Comparison of ENCODE assay signal across 12 cellular contexts in genomic region chr12:20097561-20097960, GRCh38.
A peak's percentile ranks its signal among the peaks of the same experiment; 100 is the strongest.
DNase-seq lines count a peak whose midpoint lies in the region; TF ChIP-seq lines count a peak whose summit lies in the region.
"Had no signal": no experiment of that assay in that cellular context is flagged by ENCODE, and none has a peak within 500 bp of the region (broad histone marks: within the 10 kb centered on the region; RNA-seq: fewer than 3 reads in every experiment).

No MANE protein-coding gene starts in this region.

- peak overlapping the region; percentile 61 for H3K27ac ChIP-seq in rectal smooth muscle tissue (ENCODE audit: low read depth, low read length)
- H3K27ac ChIP-seq in colonic mucosa, result no peak overlapping the region
- H3K27ac ChIP-seq: epithelial cell of prostate had no signal

- DNase-seq in EH (ENCODE audit: low read depth) (peak; percentile 82), M059J (ENCODE audit: low read depth) (peak; percentile 47), dedifferentiated amniotic fluid mesenchymal stem cell (ENCODE audit: extremely low spot score) (peak; percentile 73), UCSD-AML1 (lab: John Stamatoyannopoulos, UW; ENCODE audit: unreplicated experiment) (no peak), HAP-1 (ENCODE audit: low spot score in 2 of 2) (no peak), NCI-H82 treated with DMSO at 0.1 percent for 48 hours (lab: John Stamatoyannopoulos, UW; ENCODE audit: unreplicated experiment) (no peak), colonic mucosa (no peak)
- DNase-seq: activated CD8-positive, alpha-beta memory T cell treated with anti-CD3 and anti-CD28 coated beads, Interleukin-2, amount 50 U/mL, for 4 hours; naive B cell; NCI-H2029 treated with DMSO at 0.1 percent for 48 hours had no signal

- H3K27me3 ChIP-seq in rectal smooth muscle tissue (ENCODE audit: control insufficient read depth, insufficient read depth, low read length) (no peaks in the 10 kb centered on the region), HAP-1 (ENCODE audit: low read depth) (no peaks in the 10 kb centered on the region), colonic mucosa (no peaks in the 10 kb centered on the region)

- H3K9me3 ChIP-seq in HAP-1 (no peaks in the 10 kb centered on the region), colonic mucosa (no peaks in the 10 kb centered on the region)

- intact Hi-C loops in colonic mucosa (cut with DNase I), result no loop called here

- H3K36me3 ChIP-seq in rectal smooth muscle tissue (ENCODE audit: control insufficient read depth, insufficient read depth, low read length) (no peaks in the 10 kb centered on the region), HAP-1 (replicated peaks) (no peaks in the 10 kb centered on the region), colonic mucosa (no peaks in the 10 kb centered on the region)

- in situ Hi-C loops in HAP-1 (cut with MboI; ENCODE audit: low sequenced_read_pairs), result no loop called here

- peaks cover 16% of the 10 kb centered on the region for H3K4me1 ChIP-seq in rectal smooth muscle tissue (ENCODE audit: control insufficient read depth, insufficient read depth, low read length)
- H3K4me1 ChIP-seq in HAP-1, result no peaks in the 10 kb centered on the region
- no peaks in the 10 kb centered on the region for H3K4me1 ChIP-seq in colonic mucosa

- no peak for TF ChIP-seq CTCF in colonic mucosa (IDR thresholded peaks at IDR 0.05)

- no peak overlapping the region for H3K4me3 ChIP-seq in rectal smooth muscle tissue (ENCODE audit: low read length)
- no peak overlapping the region for H3K4me3 ChIP-seq in HAP-1
- H3K4me3 ChIP-seq in colonic mucosa, result no peak overlapping the region

- H3K9ac ChIP-seq in rectal smooth muscle tissue (ENCODE audit: low read length) (no peak overlapping the region), colonic mucosa (ENCODE audit: low read depth in 2 of 2, low read length in 2 of 2) (no peak overlapping the region)

Comparison
In these comparisons a context has a peak if more than half of its experiments do, and no peak if none do; other contexts are left out.
1. DNase-seq: peak in EH (single experiment), M059J (single experiment) and dedifferentiated amniotic fluid mesenchymal stem cell (single experiment); none in UCSD-AML1 (single experiment), HAP-1 (0 of 2), NCI-H82 treated with DMSO at 0.1 percent for 48 hours (single experiment) and colonic mucosa (single experiment).